In genomic region chr1:116168277-116169032, GRCh38 we compare ENCODE assay signal across 9 cellular contexts. TPM values are rescaled to one million over a fixed set of nuclear protein-coding genes. Genes with fewer than 3 reads are reported as not detected.
DNase-seq lines count a peak whose midpoint lies in the region; ATAC-seq and TF ChIP-seq lines count a peak whose summit lies in the region.
"Had no signal": no experiment of that assay in that cellular context is flagged by ENCODE, and none has a peak within 500 bp of the region (broad histone marks: within the 10 kb centered on the region; RNA-seq: fewer than 3 reads in every experiment).

No MANE protein-coding gene starts in this region.

- ATAC-seq in GM21360 (IDR thresholded peaks at IDR 0.05; ENCODE audit: unreplicated experiment) (peak; percentile 89), activated B cell treated with CpG ODN at 0.5 μM for 24 hours (ENCODE audit: low read depth) (peak; percentile 98)

- no peaks in the 10 kb centered on the region for H3K36me3 Mint-ChIP-seq in activated B cell treated with CpG ODN at 0.5 μM for 24 hours (ENCODE audit: low read depth)

- H3K27me3 ChIP-seq in HUES6 (ENCODE audit: control insufficient read depth, insufficient read depth, low read length): peaks cover 28% of the 10 kb centered on the region

- peak overlapping the region; percentile 41 for H3K27ac Mint-ChIP-seq in activated B cell treated with CpG ODN at 0.5 μM for 24 hours

- H3K9me3 Mint-ChIP-seq in activated B cell treated with CpG ODN at 0.5 μM for 24 hours: no peaks in the 10 kb centered on the region

- peak overlapping the region; percentile 77 for H3K9ac ChIP-seq in HUES6 (ENCODE audit: low read length)

- intact Hi-C loops in activated B cell treated with CpG ODN at 0.5 μM for 24 hours (cut with micrococcal nuclease): loop anchor here (1.0 to 5.0 kb wide), 4 partner anchors 16 to 317 kb away; partner anchors contain the start of gene ATP1A1

- DNase-seq in CMK (ENCODE audit: low read depth) (peak; percentile 49), activated B cell treated with CpG ODN at 0.5 μM for 24 hours (peak; percentile 75), cardiac fibroblast (ENCODE audit: low read depth in 2 of 2) (peak; percentile 66 to 76), iris pigment epithelial cell (ENCODE audit: low read depth) (peak; percentile 60), SW 1271 (lab: John Stamatoyannopoulos, UW) (no peak)
- peak; percentile 86 for DNase-seq in stimulated activated CD4-positive, alpha-beta T cell treated with anti-CD3 and anti-CD28 coated beads, Interleukin-12 subunit alpha, Interleukin-12 subunit beta, amount 100 ng/mL, for 4 hours

- no peaks in the 10 kb centered on the region for H3K9me3 ChIP-seq in HUES6 (ENCODE audit: control insufficient read depth, insufficient read depth, low read depth, low read length)

- H3K27me3 Mint-ChIP-seq in activated B cell treated with CpG ODN at 0.5 μM for 24 hours: peaks cover 6% of the 10 kb centered on the region

- peaks cover 17% of the 10 kb centered on the region for H3K4me1 ChIP-seq in HUES6 (ENCODE audit: control insufficient read depth, insufficient read depth, low read length)

- H3K4me3 Mint-ChIP-seq in activated B cell treated with CpG ODN at 0.5 μM for 24 hours: peak overlapping the region; percentile 83

- H3K36me3 ChIP-seq in HUES6 (ENCODE audit: control insufficient read depth, insufficient read depth, low read length): no peaks in the 10 kb centered on the region

- no peak overlapping the region for H3K27ac ChIP-seq in HUES6 (ENCODE audit: low read depth, low read length)

- peaks cover 11% of the 10 kb centered on the region for H3K4me1 Mint-ChIP-seq in activated B cell treated with CpG ODN at 0.5 μM for 24 hours

- CTCF ChIA-PET in activated B cell treated with CpG ODN at 0.5 μM for 24 hours (lab: Charles Lee): interaction anchor here (1.0 to 1.5 kb wide), 4 partner anchors 9 to 316 kb away, joined by 3 read pairs; no protein-coding TSS in a partner anchor

- H3K4me3 ChIP-seq in HUES6 (ENCODE audit: low read depth, low read length): peak overlapping the region; percentile 79
- peak overlapping the region; percentile 53 to 60 for H3K4me3 ChIP-seq in cardiac fibroblast (replicated peaks in 1 of 2; ENCODE audit: low read depth in 2 of 2, low read length in 2 of 2)

- TF ChIP-seq CTCF in activated B cell treated with CpG ODN at 0.5 μM for 24 hours (IDR thresholded peaks at IDR 0.05) (peak; percentile 91), cardiac fibroblast (IDR thresholded peaks at IDR 0.05; ENCODE audit: low read depth, low read length) (peak; percentile 61)

- POLR2A ChIA-PET in activated B cell treated with CpG ODN at 0.5 μM for 24 hours (lab: Charles Lee): no interaction called here

RNA-seq across cellular contexts. Expression of gene MAB21L3, which starts 57.3 kb away (rescaled TPM):
- not detected in 2 replicates for total RNA-seq in activated B cell treated with CpG ODN at 0.5 μM for 24 hours
- total RNA-seq: activated CD8-positive, alpha-beta memory T cell treated with anti-CD3 and anti-CD28 coated beads for 36 hours had no signal

Comparison
In these comparisons a context has a peak if more than half of its experiments do, and no peak if none do; other contexts are left out.
1. DNase-seq: peak in CMK (single experiment), activated B cell treated with CpG ODN at 0.5 μM for 24 hours (single experiment), cardiac fibroblast (2 of 2), iris pigment epithelial cell (single experiment) and stimulated activated CD4-positive, alpha-beta T cell treated with anti-CD3 and anti-CD28 coated beads, Interleukin-12 subunit alpha, Interleukin-12 subunit beta, amount 100 ng/mL, for 4 hours (single experiment); none in SW 1271 (0 of 2).